1 cellular context compared by ENCODE assay signal in the genomic region with DNA sequence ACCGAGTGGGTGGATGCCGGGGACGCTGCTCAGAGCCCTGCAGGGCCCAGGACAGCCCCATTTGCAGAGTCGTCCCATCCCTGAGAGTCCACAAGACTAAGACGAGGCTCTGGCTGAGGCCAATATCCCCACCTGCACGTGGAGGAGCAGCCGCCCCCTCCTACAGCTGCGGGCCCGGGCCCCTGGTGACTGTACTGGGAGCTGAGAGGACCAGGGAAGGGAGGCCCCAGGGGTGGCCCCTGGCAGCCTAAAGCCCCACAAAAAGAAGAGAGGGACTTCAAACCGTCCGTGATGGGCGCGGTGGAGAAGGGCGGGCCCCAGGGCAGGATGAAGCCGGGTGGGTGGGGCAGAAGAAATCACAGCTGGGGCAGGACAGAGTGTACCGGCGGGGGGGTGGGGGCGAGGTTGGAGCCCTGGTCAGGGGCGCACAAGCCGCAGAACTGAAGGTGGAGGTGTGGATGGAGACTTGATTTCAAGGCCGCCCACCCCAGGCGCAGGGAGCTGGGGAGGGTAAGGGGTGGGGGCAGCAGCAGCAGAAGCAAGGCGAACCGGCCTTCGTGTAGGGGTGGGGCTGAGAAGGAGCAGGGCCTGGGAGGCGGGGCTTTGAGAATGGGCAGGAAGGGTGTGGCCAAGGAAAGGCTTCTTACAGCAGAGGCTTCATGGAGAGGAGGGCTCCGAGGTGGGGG.
TF ChIP-seq lines count a peak whose summit lies in the region.

No MANE protein-coding gene starts in this region.

TF ChIP-seq in IMR-90, 13 proteins besides CTCF, POLR2A, EP300 and RAD21 (continued from another document):
- TF ChIP-seq, protein P1, sequence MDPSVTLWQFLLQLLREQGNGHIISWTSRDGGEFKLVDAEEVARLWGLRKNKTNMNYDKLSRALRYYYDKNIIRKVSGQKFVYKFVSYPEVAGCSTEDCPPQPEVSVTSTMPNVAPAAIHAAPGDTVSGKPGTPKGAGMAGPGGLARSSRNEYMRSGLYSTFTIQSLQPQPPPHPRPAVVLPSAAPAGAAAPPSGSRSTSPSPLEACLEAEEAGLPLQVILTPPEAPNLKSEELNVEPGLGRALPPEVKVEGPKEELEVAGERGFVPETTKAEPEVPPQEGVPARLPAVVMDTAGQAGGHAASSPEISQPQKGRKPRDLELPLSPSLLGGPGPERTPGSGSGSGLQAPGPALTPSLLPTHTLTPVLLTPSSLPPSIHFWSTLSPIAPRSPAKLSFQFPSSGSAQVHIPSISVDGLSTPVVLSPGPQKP (IDR thresholded peaks at IDR 0.05; ENCODE audit: borderline replicate concordance, low read depth, low read length): no peak
- TF ChIP-seq MAZ (IDR thresholded peaks at IDR 0.05; ENCODE audit: borderline replicate concordance, low read depth, low read length): no peak
